Comparison of ENCODE assay signal across 8 cellular contexts in the genomic region with DNA sequence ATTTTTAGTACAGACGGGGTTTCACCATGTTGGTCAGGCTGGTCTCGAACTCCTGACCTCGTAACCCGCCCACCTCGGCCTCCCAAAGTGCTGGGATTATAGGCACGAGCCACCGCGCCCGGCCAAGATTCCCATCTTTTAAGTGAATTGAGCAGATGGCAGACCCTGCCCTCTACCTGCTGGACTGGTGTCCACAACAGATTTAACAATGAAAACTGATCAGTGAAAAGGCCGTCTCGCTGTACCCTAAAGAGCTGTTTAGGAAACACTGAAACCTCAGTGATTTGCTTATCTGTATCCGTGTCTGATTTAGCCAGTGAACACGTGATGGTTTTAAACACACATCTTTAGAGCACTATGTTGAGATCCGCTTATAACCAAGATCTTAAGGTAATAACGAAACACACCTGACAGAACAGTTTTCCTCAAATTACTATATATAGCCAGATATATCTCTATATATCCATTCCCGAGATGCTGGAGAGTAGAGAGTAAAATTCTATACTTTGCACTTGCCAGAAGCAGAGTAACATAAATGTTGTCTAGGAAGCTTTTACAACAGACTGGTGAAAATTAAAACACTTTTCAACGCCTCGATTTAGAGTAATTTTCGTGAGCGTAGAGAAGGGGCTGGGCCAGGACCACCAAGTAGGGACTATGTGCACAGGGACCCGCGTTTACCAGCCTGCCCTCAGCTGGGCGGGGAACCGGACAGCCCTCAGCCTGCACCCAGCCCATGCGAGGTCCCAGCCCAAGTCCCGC. TPM values are rescaled to one million over a fixed set of nuclear protein-coding genes. Genes with fewer than 3 reads are reported as not detected.
DNase-seq lines count a peak whose midpoint lies in the region; ATAC-seq, FAIRE-seq and TF ChIP-seq lines count a peak whose summit lies in the region.

No MANE protein-coding gene starts in this region.

- H3K4me2 ChIP-seq in GM12878 (ENCODE audit: control insufficient read depth, insufficient read depth), result peak overlapping the region; percentile 72

- H3K27me3 ChIP-seq in GM12878 (replicated peaks in 1 of 2; ENCODE audit: control insufficient read depth in 2 of 2, insufficient read depth in 2 of 2, low read length in 1 of 2) (no peaks in the 10 kb centered on the region), skeletal muscle tissue (ENCODE audit: control insufficient read depth in 3 of 3, insufficient read depth in 3 of 3, low read length in 3 of 3) (no peaks in the 10 kb centered on the region)

- FAIRE-seq in GM12878 (lab: Jason Lieb, UNC), result no peak

- BruUV-seq in GM12878 (replicated peaks; lab: Mats Ljungman, UMichigan), result TSS peak; percentile 70

- no peaks in the 10 kb centered on the region for H4K20me1 ChIP-seq in GM12878 (ENCODE audit: control insufficient read depth, insufficient read depth)

- CTCF ChIA-PET in GM12878 (lab: Yijun Ruan, JAX), result interaction anchor here (0.5 to 1.8 kb wide), 7 partner anchors 14 to 182 kb away, joined by 3 to 6 read pairs (median 3); no protein-coding TSS in a partner anchor

- peak; percentile 45 for ATAC-seq in GM18873 (IDR thresholded peaks at IDR 0.05; ENCODE audit: low FRiP score, unreplicated experiment)
- peak; percentile 19 for ATAC-seq in HG03060 (IDR thresholded peaks at IDR 0.05; ENCODE audit: low read depth, unreplicated experiment)
- ATAC-seq in GM12878, result peak; percentile 85

- in situ Hi-C loops in GM12878 (cut with MboI), result no loop called here

- intact Hi-C loops in GM12878 (cut with micrococcal nuclease; ENCODE audit: unreplicated experiment), result loop anchor here (5.0 kb wide), 1 partner anchor 91 kb away; no protein-coding TSS in a partner anchor

- H3K9ac ChIP-seq in GM12878 (ENCODE audit: control insufficient read depth, insufficient read depth, low read length) (peak overlapping the region; percentile 86), skeletal muscle tissue (ENCODE audit: low read depth in 1 of 3, low read length in 3 of 3) (peak overlapping the region; percentile 83 to 88 (median 84))

- no peaks in the 10 kb centered on the region for H3K79me2 ChIP-seq in GM12878 (ENCODE audit: control insufficient read depth, insufficient read depth, low read length)

- no peak for TF ChIP-seq EP300 in GM12878 (IDR thresholded peaks at IDR 0.05; ENCODE audit: borderline replicate concordance in 1 of 2, control insufficient read depth in 1 of 2, low read depth in 2 of 2, low read length in 2 of 2)

- H3K4me3 ChIP-seq in GM12878 (peak overlapping the region; percentile 82), iPS-18c (ENCODE audit: insufficient read depth, low read depth, low read length) (peak overlapping the region; percentile 63), skeletal muscle tissue (ENCODE audit: low read length in 3 of 3) (peak overlapping the region; percentile 92 to 100 (median 97))

- DNase-seq in COR-L47 (lab: John Stamatoyannopoulos, UW) (peak; percentile 73), NCI-H510A (lab: John Stamatoyannopoulos, UW) (peak; percentile 47), GM12878 (ENCODE audit: low read depth, low spot score) (no peak), mesenteric fat pad (ENCODE audit: low spot score) (no peak)

- H3K4me1 ChIP-seq in GM12878 (ENCODE audit: control insufficient read depth, insufficient read depth, low read length) (peaks cover 9% of the 10 kb centered on the region), skeletal muscle tissue (ENCODE audit: control insufficient read depth in 3 of 3, insufficient read depth in 3 of 3, low read length in 3 of 3) (peaks cover 9 to 15% (median 12%) of the 10 kb centered on the region in 3 donors)

- peak; percentile 24; the same call in 1 of the 2 replicates for TF ChIP-seq RAD21 in GM12878 (IDR thresholded peaks at IDR 0.05; ENCODE audit: insufficient read depth, low read depth, low read length)

- no peak; a peak in 1 of 6 replicates for TF ChIP-seq CTCF in GM12878 (IDR thresholded peaks at IDR 0.05 in 2 of 3, conservative IDR thresholded peaks at IDR 0.05 in 1 of 3; ENCODE audit: control insufficient read depth in 2 of 3, extremely low read depth in 1 of 3, insufficient read depth in 1 of 3, low read depth in 3 of 3, low read length in 3 of 3)

- no peak for TF ChIP-seq POLR2A in GM12878 (IDR thresholded peaks at IDR 0.05; ENCODE audit: low read depth, low read length)

- H3K36me3 ChIP-seq in GM12878 (ENCODE audit: control insufficient read depth in 2 of 2, insufficient read depth in 2 of 2, low read length in 1 of 2) (no peaks in the 10 kb centered on the region), skeletal muscle tissue (ENCODE audit: control insufficient read depth in 3 of 3, insufficient read depth in 3 of 3, low read length in 3 of 3) (no peaks in the 10 kb centered on the region)

- POLR2A ChIA-PET in GM12878 (lab: Charles Lee), result interaction anchor here (0.5 to 1.3 kb wide), 5 partner anchors 8 to 453 kb away, joined by 3 to 5 read pairs (median 3); partner anchors contain the start of gene COMMD1

- H2AFZ ChIP-seq in GM12878 (ENCODE audit: control insufficient read depth, low read depth, low read length), result peak overlapping the region; percentile 96

- peak overlapping the region; percentile 54 for H3K27ac ChIP-seq in GM12878 (ENCODE audit: control insufficient read depth, insufficient read depth)
- H3K27ac ChIP-seq in skeletal muscle tissue (ENCODE audit: low read depth, low read length), result peak overlapping the region; percentile 82

- RAD21 ChIA-PET in GM12878 (lab: Charles Lee; ENCODE audit: unreplicated experiment), result interaction anchor here (0.8 to 1.0 kb wide), 4 partner anchors 90 to 562 kb away, joined by 3 to 5 read pairs (median 3); no protein-coding TSS in a partner anchor

- SMC1A ChIA-PET in GM12878 (lab: Charles Lee; ENCODE audit: uncharacterized antibody, unreplicated experiment), result interaction anchor here (0.9 to 2.3 kb wide), 8 partner anchors 9 to 589 kb away, joined by 3 to 6 read pairs (median 4); no protein-coding TSS in a partner anchor

- H3K9me3 ChIP-seq in GM12878 (replicated peaks; ENCODE audit: control insufficient read depth, insufficient read depth, low read length) (no peaks in the 10 kb centered on the region), iPS-18c (ENCODE audit: control insufficient read depth, insufficient read depth, low read length) (no peaks in the 10 kb centered on the region), skeletal muscle tissue (ENCODE audit: control insufficient read depth in 3 of 3, low read length in 3 of 3) (no peaks in the 10 kb centered on the region)

- 11% methylated on average over 26 of the region's 26 CpGs for WGBS in GM12878 (ENCODE audit: insufficient coverage, insufficient replicate concordance, low lambda C conversion rate, missing lambda C conversion rate)

RNA-seq across cellular contexts. Expression of gene FAM161A, which starts 0.6 kb away (rescaled TPM):
- total RNA-seq in GM12878 (2013; cell fraction: nucleolus; rRNA removed), result 21.5 and 21.9 TPM in 2 replicates
- total RNA-seq in GM12878 (2014; rRNA removed), result 5.8 and 7.5 TPM in 2 replicates
- total RNA-seq in GM12878 (2014; rRNA removed; fragmentation: Illumina TruSeq; extraction: Trizol), result 11.9 and 13.5 TPM in 2 replicates
- 6.9 and 7.0 TPM in 2 replicates for total RNA-seq in GM12878 (2021)
- 2.6 TPM for polyA plus RNA-seq in GM12878 (2011; ENCODE audit: low read depth)
- polyA plus RNA-seq in GM12878 (2011; rRNA removed), result 2.2 and 3.3 TPM in 2 replicates
- polyA plus RNA-seq in GM12878 (2011; cell fraction: cytosol; rRNA removed), result 0.84 and 0.88 TPM in 2 replicates
- 1.1 and 2.2 TPM in 2 replicates for polyA plus RNA-seq in GM12878 (2011; cell fraction: nucleus; rRNA removed)
- polyA plus RNA-seq in GM12878 (2012), result 4.6 and 5.4 TPM in 2 replicates
- 12.2 and 18.4 TPM in 2 replicates for polyA plus RNA-seq in GM12878 (2014; fragmentation: Illumina TruSeq; extraction: Trizol)
- polyA plus RNA-seq in GM12878 (2014; fragmentation: Nextera tagmentation; extraction: Ambion mirVana), result 1 to 10 TPM; 4.3 to 5.4 TPM
- 9.7 and 10.7 TPM in 2 replicates for polyA plus RNA-seq in GM12878 (2014; rRNA removed)
- 10 to 100 TPM; 10.2 to 10.6 TPM for polyA plus RNA-seq in GM12878 (2016; fragmentation: Nextera tagmentation; extraction: Ambion mirVana)
- 1.1 and 1.6 TPM in 2 replicates for polyA minus RNA-seq in GM12878 (2011; rRNA and poly(A)+ RNA removed)
- polyA minus RNA-seq in GM12878 (2011; cell fraction: cytosol; rRNA and poly(A)+ RNA removed), result 0.42 and 1.1 TPM in 2 replicates
- 0.86 and 1.2 TPM in 2 replicates for polyA minus RNA-seq in GM12878 (2011; cell fraction: nucleus; rRNA and poly(A)+ RNA removed)
- 7.3 TPM for total RNA-seq in skeletal muscle tissue
- total RNA-seq in mesenteric fat pad, result 1.00 TPM

RNA-seq across cellular contexts. Expression of gene CCT4, which starts 35.2 kb away (rescaled TPM):
- 43.5 and 47.2 TPM in 2 replicates for total RNA-seq in GM12878 (2013; cell fraction: nucleolus; rRNA removed)
- 224 and 233 TPM in 2 replicates for total RNA-seq in GM12878 (2014; rRNA removed)
- 241 TPM in 2 replicates for total RNA-seq in GM12878 (2014; rRNA removed; fragmentation: Illumina TruSeq; extraction: Trizol)
- total RNA-seq in GM12878 (2021), result 246 TPM in 2 replicates
- polyA plus RNA-seq in GM12878 (2011; ENCODE audit: low read depth), result 108 TPM
- 190 and 302 TPM in 2 replicates for polyA plus RNA-seq in GM12878 (2011; rRNA removed)
- polyA plus RNA-seq in GM12878 (2011; cell fraction: cytosol; rRNA removed), result 103 and 116 TPM in 2 replicates
- polyA plus RNA-seq in GM12878 (2011; cell fraction: nucleus; rRNA removed), result 69.1 and 93.2 TPM in 2 replicates
- 148 and 149 TPM in 2 replicates for polyA plus RNA-seq in GM12878 (2012)
- polyA plus RNA-seq in GM12878 (2014; fragmentation: Illumina TruSeq; extraction: Trizol), result 199 and 227 TPM in 2 replicates
- polyA plus RNA-seq in GM12878 (2014; fragmentation: Nextera tagmentation; extraction: Ambion mirVana), result 100 to 1,000 TPM in 1 of 2 experiments, 10 to 100 TPM in 1; 76.6 to 179 TPM
- 179 and 192 TPM in 2 replicates for polyA plus RNA-seq in GM12878 (2014; rRNA removed)
- 100 to 1,000 TPM; 306 to 320 TPM for polyA plus RNA-seq in GM12878 (2016; fragmentation: Nextera tagmentation; extraction: Ambion mirVana)
- polyA minus RNA-seq in GM12878 (2011; rRNA and poly(A)+ RNA removed), result 113 and 124 TPM in 2 replicates
- 76.3 and 96.6 TPM in 2 replicates for polyA minus RNA-seq in GM12878 (2011; cell fraction: cytosol; rRNA and poly(A)+ RNA removed)
- polyA minus RNA-seq in GM12878 (2011; cell fraction: nucleus; rRNA and poly(A)+ RNA removed), result 36.1 and 52.0 TPM in 2 replicates
- total RNA-seq in skeletal muscle tissue, result 141 TPM
- 107 TPM for total RNA-seq in mesenteric fat pad

RNA-seq across cellular contexts. Expression of gene COMMD1, which starts 52.2 kb away (rescaled TPM):
- 72.5 and 75.3 TPM in 2 replicates for total RNA-seq in GM12878 (2013; cell fraction: nucleolus; rRNA removed)
- 39.7 and 42.8 TPM in 2 replicates for total RNA-seq in GM12878 (2014; rRNA removed)
- total RNA-seq in GM12878 (2014; rRNA removed; fragmentation: Illumina TruSeq; extraction: Trizol), result 50.3 and 52.4 TPM in 2 replicates
- total RNA-seq in GM12878 (2021), result 40.8 and 48.2 TPM in 2 replicates
- polyA plus RNA-seq in GM12878 (2011; ENCODE audit: low read depth), result 150 TPM
- polyA plus RNA-seq in GM12878 (2011; rRNA removed), result 53.3 and 54.9 TPM in 2 replicates
- 40.1 and 42.1 TPM in 2 replicates for polyA plus RNA-seq in GM12878 (2011; cell fraction: cytosol; rRNA removed)
- 22.2 and 25.7 TPM in 2 replicates for polyA plus RNA-seq in GM12878 (2011; cell fraction: nucleus; rRNA removed)
- polyA plus RNA-seq in GM12878 (2012), result 50.4 and 85.0 TPM in 2 replicates
- 50.2 and 51.0 TPM in 2 replicates for polyA plus RNA-seq in GM12878 (2014; fragmentation: Illumina TruSeq; extraction: Trizol)
- 100 to 1,000 TPM; 190 to 210 TPM for polyA plus RNA-seq in GM12878 (2014; fragmentation: Nextera tagmentation; extraction: Ambion mirVana)
- 45.9 and 54.1 TPM in 2 replicates for polyA plus RNA-seq in GM12878 (2014; rRNA removed)
- polyA plus RNA-seq in GM12878 (2016; fragmentation: Nextera tagmentation; extraction: Ambion mirVana), result 10 to 100 TPM; 94.3 to 99.4 TPM
- 21.6 and 25.3 TPM in 2 replicates for polyA minus RNA-seq in GM12878 (2011; rRNA and poly(A)+ RNA removed)
- polyA minus RNA-seq in GM12878 (2011; cell fraction: cytosol; rRNA and poly(A)+ RNA removed), result 9.1 and 10.6 TPM in 2 replicates
- 15.7 and 23.7 TPM in 2 replicates for polyA minus RNA-seq in GM12878 (2011; cell fraction: nucleus; rRNA and poly(A)+ RNA removed)
- 57.9 TPM for total RNA-seq in skeletal muscle tissue
- 38.0 TPM for total RNA-seq in mesenteric fat pad

Comparison
In these comparisons a context has a peak if more than half of its experiments do, and no peak if none do; other contexts are left out.
1. DNase-seq: peak in COR-L47 (single experiment) and NCI-H510A (single experiment); none in GM12878 (single experiment) and mesenteric fat pad (single experiment).
2. ATAC-seq: peak in every context shown above with its lines; median percentile 85 in GM12878; 45 in GM18873; 19 in HG03060.
3. Peak in every context shown above with its lines, with median percentiles within 50 percentile points of each other: H3K4me3 ChIP-seq.